14 cellular contexts compared by ENCODE assay signal in the genomic region with DNA sequence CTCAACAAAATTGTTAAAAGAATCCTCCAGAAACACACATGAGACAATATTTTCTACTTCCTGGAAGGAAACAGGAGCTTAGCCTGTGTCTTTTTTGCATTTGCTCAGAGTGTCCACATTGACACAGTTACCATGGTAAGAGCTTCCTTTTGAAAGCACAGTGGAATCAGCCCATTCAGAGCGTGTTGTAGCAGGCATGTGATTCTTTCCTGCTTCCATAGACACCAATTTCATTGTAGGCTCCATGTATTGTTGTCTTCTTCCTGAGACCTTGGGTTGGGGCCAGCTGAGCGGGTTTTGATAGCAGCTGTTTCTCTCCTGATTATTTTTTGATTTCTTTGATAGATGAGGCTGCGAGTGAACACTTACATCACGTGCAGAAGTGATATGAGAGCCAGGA. TPM values are rescaled to one million over a fixed set of nuclear protein-coding genes. Genes with fewer than 3 reads are reported as not detected.
DNase-seq lines count a peak whose midpoint lies in the region; ATAC-seq, FAIRE-seq and TF ChIP-seq lines count a peak whose summit lies in the region.
"Had no signal": no experiment of that assay in that cellular context is flagged by ENCODE, and none has a peak within 500 bp of the region (broad histone marks: within the 10 kb centered on the region; RNA-seq: fewer than 3 reads in every experiment).

No MANE protein-coding gene starts in this region.

- no peak overlapping the region for H2BK12ac ChIP-seq in mesenchymal stem cell (ENCODE audit: low read length in 2 of 2)

- no peak overlapping the region for H2BK5ac ChIP-seq in mesenchymal stem cell (ENCODE audit: low read depth, low read length, poor library complexity, severe bottlenecking)

- peak overlapping the region; percentile 62 for H2AK5ac ChIP-seq in mesenchymal stem cell (ENCODE audit: low read length, severe bottlenecking)

- H3K4ac ChIP-seq in mesenchymal stem cell (ENCODE audit: low read depth in 1 of 2, low read length in 2 of 2): no peak overlapping the region

- intact Hi-C loops in heart left ventricle (cut with DNase I): loop anchor here in 3 of 10 donors (2.0 to 5.0 kb wide), 2 partner anchors 44 to 48 kb away; partner anchors contain the start of gene PXDC1 (in 2 of the 3)
- intact Hi-C loops in cardiac septum (cut with DNase I): no loop called here
- intact Hi-C loops in endothelial cell of umbilical vein (cut with micrococcal nuclease): loop anchor here (1.0 kb wide), 7 partner anchors 17 to 182 kb away; no protein-coding TSS in a partner anchor

- H4K8ac ChIP-seq in mesenchymal stem cell (ENCODE audit: low read length): no peak overlapping the region

- dilution Hi-C loops in endothelial cell of umbilical vein (cut with MboI; ENCODE audit: extremely low pct_ligation_motif_present, low sequenced_read_pairs): no loop called here

- H3K9ac ChIP-seq in endothelial cell of umbilical vein (replicated peaks; ENCODE audit: extremely low read depth, insufficient read depth, low read length) (peak overlapping the region; percentile 86), mesenchymal stem cell (ENCODE audit: low read length) (no peak overlapping the region)

- ATAC-seq in heart left ventricle (peak in 3 of 4 donors; percentile 44 to 86 (median 63)), GM18498 (IDR thresholded peaks at IDR 0.05; ENCODE audit: unreplicated experiment) (no peak)
- no peak for ATAC-seq in activated naive CD4-positive, alpha-beta T cell treated with anti-CD3 and anti-CD28 coated beads, Interleukin-2, amount 50 U/mL, for 72 hours

- CTCF ChIA-PET in endothelial cell of umbilical vein (lab: Charles Lee): interaction anchor here (0.6 to 4.3 kb wide), 29 partner anchors 8 to 516 kb away, joined by 3 to 48 read pairs (median 5); partner anchors contain the start of gene FAM50B

- peak overlapping the region in 8 of 12 donors; percentile 12 to 60 (median 48) for H3K27ac ChIP-seq in heart left ventricle
- H3K27ac ChIP-seq in endothelial cell of umbilical vein (ENCODE audit: insufficient read depth, low read depth, low read length): peak overlapping the region; percentile 100
- H3K27ac ChIP-seq in mesenchymal stem cell (ENCODE audit: low read length, poor library complexity, severe bottlenecking): peak overlapping the region; percentile 38

- no peak overlapping the region for H2BK120ac ChIP-seq in mesenchymal stem cell (ENCODE audit: low read depth, low read length)

- peak in 4 of 5 donors; percentile 47 to 70 (median 62) for DNase-seq in heart left ventricle
- no peak for DNase-seq in cardiac septum (ENCODE audit: low spot score)
- peak; percentile 98 for DNase-seq in endothelial cell of umbilical vein (ENCODE audit: low read depth, low spot score)
- no peak for DNase-seq in mesenchymal stem cell
- DNase-seq in stimulated activated CD4-positive, alpha-beta T cell treated with anti-CD3 and anti-CD28 coated beads, Interleukin-4, amount 100 ng/mL, for 24 hours: no peak
- no peak for DNase-seq in NCI-H1436 treated with DMSO at 0.1 percent for 48 hours (lab: John Stamatoyannopoulos, UW)
- no peak for DNase-seq in activated naive CD4-positive, alpha-beta T cell treated with anti-CD3 and anti-CD28 coated beads, Interleukin-2, amount 50 U/mL, for 72 hours (ENCODE audit: low spot score in 2 of 2)
- DNase-seq: activated CD4-positive, alpha-beta T cell treated with anti-CD3 and anti-CD28 coated beads, Interleukin-2, amount 50 U/mL, for 4 hours; activated naive CD4-positive, alpha-beta T cell; naive B cell; stomach; T-helper 2 cell had no signal

- H3K4me2 ChIP-seq in endothelial cell of umbilical vein (ENCODE audit: insufficient read depth, low read length): peak overlapping the region; percentile 62
- H3K4me2 ChIP-seq in mesenchymal stem cell (ENCODE audit: low read length, poor library complexity, severe bottlenecking): no peak overlapping the region

- no peaks in the 10 kb centered on the region for H3K27me3 ChIP-seq in heart left ventricle
- H3K27me3 ChIP-seq in endothelial cell of umbilical vein (ENCODE audit: control insufficient read depth in 2 of 2, insufficient read depth in 2 of 2, low read length in 2 of 2): no peaks in the 10 kb centered on the region
- no peaks in the 10 kb centered on the region for H3K27me3 ChIP-seq in mesenchymal stem cell (ENCODE audit: control insufficient read depth in 1 of 2, insufficient read depth in 1 of 2, low read length in 2 of 2)
- H3K27me3 ChIP-seq: stomach had no signal

- H3K4me3 ChIP-seq in heart left ventricle: no peak overlapping the region
- no peak overlapping the region for H3K4me3 ChIP-seq in endothelial cell of umbilical vein (replicated peaks in 1 of 3; ENCODE audit: insufficient read depth in 1 of 3, low read depth in 1 of 3, low read length in 3 of 3)
- no peak overlapping the region for H3K4me3 ChIP-seq in mesenchymal stem cell (ENCODE audit: insufficient read depth in 1 of 2, low read depth in 1 of 2, low read length in 2 of 2)
- H3K4me3 ChIP-seq: stomach had no signal

- H2BK15ac ChIP-seq in mesenchymal stem cell (ENCODE audit: low read depth, poor library complexity, severe bottlenecking): peak overlapping the region; percentile 31

- peaks cover 11 to 49% (median 32%) of the 10 kb centered on the region in 12 donors for H3K4me1 ChIP-seq in heart left ventricle
- peaks cover 39% of the 10 kb centered on the region for H3K4me1 ChIP-seq in endothelial cell of umbilical vein (ENCODE audit: control insufficient read depth, extremely low read depth, insufficient read depth, low read length)
- H3K4me1 ChIP-seq in mesenchymal stem cell (ENCODE audit: control insufficient read depth, insufficient read depth, low read depth, low read length): peaks cover 17% of the 10 kb centered on the region

- TF ChIP-seq POLR2A in heart left ventricle (IDR thresholded peaks at IDR 0.05): no peak
- no peak for TF ChIP-seq POLR2A in endothelial cell of umbilical vein (IDR thresholded peaks at IDR 0.05; ENCODE audit: low read depth, low read length)

- H2AFZ ChIP-seq in endothelial cell of umbilical vein (ENCODE audit: low read depth, low read length): peak overlapping the region; percentile 3
- no peak overlapping the region for H2AFZ ChIP-seq in mesenchymal stem cell (ENCODE audit: low read depth, low read length)

- no peak for TF ChIP-seq CTCF in heart left ventricle (IDR thresholded peaks at IDR 0.05)
- TF ChIP-seq CTCF in endothelial cell of umbilical vein (IDR thresholded peaks at IDR 0.05; ENCODE audit: extremely low read depth in 1 of 2, insufficient read depth in 1 of 2, low read depth in 1 of 2, low read length in 2 of 2): no peak

- no peak overlapping the region for H4K91ac ChIP-seq in mesenchymal stem cell (ENCODE audit: low read length)

- peak; percentile 87 for FAIRE-seq in endothelial cell of umbilical vein (lab: Jason Lieb, UNC)
- FAIRE-seq: GM18507 had no signal

- H3K27ac Mint-ChIP-seq in activated naive CD4-positive, alpha-beta T cell treated with anti-CD3 and anti-CD28 coated beads, Interleukin-2, amount 50 U/mL, for 72 hours: peak overlapping the region in 1 of 2 donors; percentile 29
- H3K27ac Mint-ChIP-seq: naive B cell had no signal

- POLR2A ChIA-PET in endothelial cell of umbilical vein (lab: Charles Lee): interaction anchor here (0.7 to 2.8 kb wide), 11 partner anchors 9 to 182 kb away, joined by 3 to 23 read pairs (median 4); no protein-coding TSS in a partner anchor

- no peaks in the 10 kb centered on the region for H3K36me3 ChIP-seq in heart left ventricle
- H3K36me3 ChIP-seq in endothelial cell of umbilical vein (ENCODE audit: control insufficient read depth in 2 of 2, extremely low read depth in 1 of 2, insufficient read depth in 2 of 2, low read length in 2 of 2): no peaks in the 10 kb centered on the region
- no peaks in the 10 kb centered on the region for H3K36me3 ChIP-seq in mesenchymal stem cell (ENCODE audit: control insufficient read depth in 1 of 2, insufficient read depth in 2 of 2, low read depth in 1 of 2, low read length in 2 of 2)
- H3K36me3 ChIP-seq: stomach had no signal

- no peaks in the 10 kb centered on the region for H4K20me1 ChIP-seq in endothelial cell of umbilical vein (replicated peaks; ENCODE audit: control insufficient read depth, extremely low read depth, insufficient read depth, low read length)

- no peaks in the 10 kb centered on the region for H3K9me3 ChIP-seq in heart left ventricle
- no peaks in the 10 kb centered on the region for H3K9me3 ChIP-seq in endothelial cell of umbilical vein (replicated peaks; ENCODE audit: control insufficient read depth, insufficient read depth, low read length)
- no peaks in the 10 kb centered on the region for H3K9me3 ChIP-seq in mesenchymal stem cell (ENCODE audit: control insufficient read depth, low read length)
- H3K9me3 ChIP-seq: stomach had no signal

- BruUV-seq in endothelial cell of umbilical vein (replicated peaks; lab: Mats Ljungman, UMichigan): no TSS peak

- H3K36me3 Mint-ChIP-seq in activated naive CD4-positive, alpha-beta T cell treated with anti-CD3 and anti-CD28 coated beads, Interleukin-2, amount 50 U/mL, for 72 hours: no peaks in the 10 kb centered on the region
- H3K36me3 Mint-ChIP-seq: naive B cell had no signal

- no peaks in the 10 kb centered on the region for H3K79me1 ChIP-seq in mesenchymal stem cell (replicated peaks; ENCODE audit: low read length, poor library complexity, severe bottlenecking)

- H3K79me2 ChIP-seq in endothelial cell of umbilical vein (ENCODE audit: control insufficient read depth, insufficient read depth, low read length): no peaks in the 10 kb centered on the region

- H3K9me3 Mint-ChIP-seq in activated naive CD4-positive, alpha-beta T cell treated with anti-CD3 and anti-CD28 coated beads, Interleukin-2, amount 50 U/mL, for 72 hours: no peaks in the 10 kb centered on the region
- H3K9me3 Mint-ChIP-seq: naive B cell had no signal

- H3K23ac ChIP-seq in mesenchymal stem cell (ENCODE audit: low read length in 2 of 2): no peak overlapping the region

- WGBS in heart left ventricle, 4 donors: 52 to 59% (median 55%) methylated on average over 4 of the region's 4 CpGs
- 94% methylated on average over 4 of the region's 4 CpGs for WGBS in mesenchymal stem cell

- H3K18ac ChIP-seq in mesenchymal stem cell (ENCODE audit: low read depth in 1 of 2, low read length in 2 of 2): no peak overlapping the region

- H3K9me1 ChIP-seq in endothelial cell of umbilical vein (replicated peaks; ENCODE audit: control insufficient read depth, extremely low read depth, insufficient read depth, low read length): no peaks in the 10 kb centered on the region

- no peak overlapping the region for H3K14ac ChIP-seq in mesenchymal stem cell (ENCODE audit: low read length in 2 of 2)

RNA-seq across cellular contexts. Expression of gene PXDC1, which starts 44.9 kb away (rescaled TPM):
- 10 to 100 TPM; 13.7 to 73.9 (median 29.1) TPM for total RNA-seq in heart left ventricle
- 10 to 100 TPM; 20.0 to 89.9 TPM for polyA plus RNA-seq in heart left ventricle
- total RNA-seq in cardiac septum: 31.7 TPM
- total RNA-seq in endothelial cell of umbilical vein: 119 and 121 TPM in 2 replicates
- 60.9 and 65.2 TPM in 2 replicates for polyA plus RNA-seq in endothelial cell of umbilical vein
- 42.0 and 51.0 TPM in 2 replicates for polyA plus RNA-seq in endothelial cell of umbilical vein (2011; cell fraction: cytosol; rRNA removed)
- polyA plus RNA-seq in endothelial cell of umbilical vein (2011; cell fraction: nucleus; rRNA removed): 71.1 and 99.1 TPM in 2 replicates
- 82.1 and 86.7 TPM in 2 replicates for polyA plus RNA-seq in endothelial cell of umbilical vein (2012)
- 45.8 and 47.4 TPM in 2 replicates for polyA minus RNA-seq in endothelial cell of umbilical vein
- 3.8 TPM for polyA minus RNA-seq in endothelial cell of umbilical vein (2011; cell fraction: cytosol; rRNA and poly(A)+ RNA removed)
- 26.0 and 56.3 TPM in 2 replicates for polyA minus RNA-seq in endothelial cell of umbilical vein (2011; cell fraction: nucleus; rRNA and poly(A)+ RNA removed)
- 40.5 TPM for polyA plus RNA-seq in mesenchymal stem cell (2013, experiment 1 of 2)
- 41.6 TPM for polyA plus RNA-seq in mesenchymal stem cell (2013, experiment 2 of 2)
- under 1 TPM; 0.35 to 0.36 TPM for total RNA-seq in activated naive CD4-positive, alpha-beta T cell treated with anti-CD3 and anti-CD28 coated beads, Interleukin-2, amount 50 U/mL, for 72 hours

RNA-seq across cellular contexts. Expression of gene FAM50B, which starts 52.8 kb away (rescaled TPM):
- total RNA-seq in heart left ventricle (10 to 100 TPM; 13.6 to 29.1 (median 21.5) TPM), cardiac septum (18.2 TPM), endothelial cell of umbilical vein (10.0 and 10.4 TPM in 2 replicates)
- polyA plus RNA-seq in heart left ventricle (10 to 100 TPM; 11.7 to 23.3 TPM), endothelial cell of umbilical vein (13.9 and 14.1 TPM in 2 replicates)
- polyA plus RNA-seq in endothelial cell of umbilical vein (2011; cell fraction: cytosol; rRNA removed): 7.9 and 9.2 TPM in 2 replicates
- polyA plus RNA-seq in endothelial cell of umbilical vein (2011; cell fraction: nucleus; rRNA removed): 4.6 and 5.2 TPM in 2 replicates
- polyA plus RNA-seq in endothelial cell of umbilical vein (2012): 8.7 TPM in 2 replicates
- polyA minus RNA-seq in endothelial cell of umbilical vein: 4.6 TPM in 2 replicates
- polyA minus RNA-seq in endothelial cell of umbilical vein (2011; cell fraction: cytosol; rRNA and poly(A)+ RNA removed): 4.3 TPM
- 0.87 and 2.1 TPM in 2 replicates for polyA minus RNA-seq in endothelial cell of umbilical vein (2011; cell fraction: nucleus; rRNA and poly(A)+ RNA removed)
- polyA plus RNA-seq in mesenchymal stem cell (2013, experiment 1 of 2): 2.1 TPM
- polyA plus RNA-seq in mesenchymal stem cell (2013, experiment 2 of 2): 2.1 TPM
- total RNA-seq in activated naive CD4-positive, alpha-beta T cell treated with anti-CD3 and anti-CD28 coated beads, Interleukin-2, amount 50 U/mL, for 72 hours: 1 to 10 TPM; 5.7 to 7.5 TPM

Comparison
In these comparisons a context has a peak if more than half of its experiments do, and no peak if none do; other contexts are left out.
1. DNase-seq: peak in heart left ventricle (4 of 5) and endothelial cell of umbilical vein (single experiment); none in cardiac septum (single experiment), mesenchymal stem cell (single experiment), stimulated activated CD4-positive, alpha-beta T cell treated with anti-CD3 and anti-CD28 coated beads, Interleukin-4, amount 100 ng/mL, for 24 hours (single experiment), NCI-H1436 treated with DMSO at 0.1 percent for 48 hours (single experiment) and activated naive CD4-positive, alpha-beta T cell treated with anti-CD3 and anti-CD28 coated beads, Interleukin-2, amount 50 U/mL, for 72 hours (0 of 2).
2. ATAC-seq: peak in heart left ventricle (3 of 4); none in GM18498 (single experiment) and activated naive CD4-positive, alpha-beta T cell treated with anti-CD3 and anti-CD28 coated beads, Interleukin-2, amount 50 U/mL, for 72 hours (0 of 2).
3. H3K27ac ChIP-seq: peak in every context shown above with its lines; median percentile 100 in endothelial cell of umbilical vein; 48 in heart left ventricle; 38 in mesenchymal stem cell.
4. RNA of gene PXDC1, which starts 44.9 kb away (total RNA-seq): 119 to 121 TPM in endothelial cell of umbilical vein, 31.7 TPM in cardiac septum (single experiment) and 13.7 to 73.9 TPM in heart left ventricle; 0.35 to 0.36 TPM in activated naive CD4-positive, alpha-beta T cell treated with anti-CD3 and anti-CD28 coated beads, Interleukin-2, amount 50 U/mL, for 72 hours; every median in the first group is over 10 times any median in the second.